In genomic region chr12:124115496-124115895, GRCh38 we compare ENCODE assay signal across 15 cellular contexts.
A peak's percentile ranks its signal among the peaks of the same experiment; 100 is the strongest.
DNase-seq lines count a peak whose midpoint lies in the region; ATAC-seq and TF ChIP-seq lines count a peak whose summit lies in the region.
"Had no signal": no experiment of that assay in that cellular context is flagged by ENCODE, and none has a peak within 500 bp of the region (broad histone marks: within the 10 kb centered on the region; RNA-seq: fewer than 3 reads in every experiment).

No MANE protein-coding gene starts in this region.

- H3K27ac ChIP-seq in H9 (ENCODE audit: insufficient read length, low read depth, low read length) (no peak overlapping the region), mesendoderm (ENCODE audit: low read depth, low read length) (no peak overlapping the region)
- H3K27ac ChIP-seq: BLaER1 treated with 17β-estradiol and CSF1 and Interleukin-3, amounts not matched to agents 10 nM and 100 nM; GM23248 had no signal

- H3K4me1 ChIP-seq in H9 (ENCODE audit: insufficient read depth, low read length) (peaks cover 7% of the 10 kb centered on the region; the same call in 1 of the 2 replicates), mesendoderm (ENCODE audit: control insufficient read depth, low read depth, low read length) (peaks cover under 1% of the 10 kb centered on the region)

- H2AK5ac ChIP-seq in H9 (ENCODE audit: insufficient read length, low read length) (no peak overlapping the region), mesendoderm (ENCODE audit: low read length) (no peak overlapping the region)

- H3K79me2 ChIP-seq in H9 (ENCODE audit: insufficient read depth, low read length) (no peaks in the 10 kb centered on the region), mesendoderm (ENCODE audit: control insufficient read depth, insufficient read depth, low read length) (no peaks in the 10 kb centered on the region)

- H3K4me3 Mint-ChIP-seq in H9 (no peak overlapping the region), WTC11 (no peak overlapping the region), neural crest cell (no peak overlapping the region), CD14-positive monocyte (no peak overlapping the region)
- no peak overlapping the region for H3K4me3 Mint-ChIP-seq in activated naive CD8-positive, alpha-beta T cell treated with anti-CD3 and anti-CD28 coated beads, Interleukin-2, amount 50 U/mL, for 24 hours
- H3K4me3 Mint-ChIP-seq: B cell; CD4-positive, CD25-positive, alpha-beta regulatory T cell had no signal

- POLR2A ChIA-PET in WTC11 (lab: Charles Lee), result no interaction called here

- CTCF ChIA-PET in WTC11 (lab: Charles Lee), result interaction anchor here (1.4 kb wide), 1 partner anchor 62 kb away, joined by 6 read pairs; no protein-coding TSS in a partner anchor

- no peak for DNase-seq in H9
- DNase-seq in WTC11 (ENCODE audit: low spot score), result no peak
- no peak for DNase-seq in mesendoderm
- no peak for DNase-seq in neural crest cell (ENCODE audit: low read depth, low spot score)
- no peak for DNase-seq in KG1 (lab: John Stamatoyannopoulos, UW)
- no peak for DNase-seq in activated naive CD8-positive, alpha-beta T cell treated with anti-CD3 and anti-CD28 coated beads, Interleukin-2, amount 50 U/mL, for 24 hours
- no peak for DNase-seq in CD14-positive monocyte (ENCODE audit: low spot score)
- DNase-seq: 8988T; CD4-positive, CD25-positive, alpha-beta regulatory T cell; CD8-positive, alpha-beta memory T cell; COR-L47; DMS 273 treated with DMSO at 0.1 percent for 48 hours; GM23248 had no signal

- H3K27me3 Mint-ChIP-seq in H9 (ENCODE audit: low read depth) (peaks cover 2% of the 10 kb centered on the region; the same call in 1 of the 2 replicates), WTC11 (ENCODE audit: low read depth) (no peaks in the 10 kb centered on the region), neural crest cell (ENCODE audit: low read depth) (no peaks in the 10 kb centered on the region), CD14-positive monocyte (ENCODE audit: low read depth in 3 of 3) (peaks cover 4 to 17% (median 5%) of the 10 kb centered on the region in 3 donors)
- peaks cover 2% of the 10 kb centered on the region for H3K27me3 Mint-ChIP-seq in activated naive CD8-positive, alpha-beta T cell treated with anti-CD3 and anti-CD28 coated beads, Interleukin-2, amount 50 U/mL, for 24 hours

- ATAC-seq in WTC11, result no peak
- no peak for ATAC-seq in activated naive CD8-positive, alpha-beta T cell treated with anti-CD3 and anti-CD28 coated beads, Interleukin-2, amount 50 U/mL, for 24 hours

- H3K4me1 Mint-ChIP-seq in H9 (peaks cover 32 to 34% of the 10 kb centered on the region in 2 experiments), WTC11 (peaks cover 44% of the 10 kb centered on the region), neural crest cell (peaks cover 31% of the 10 kb centered on the region), CD14-positive monocyte (no peaks in the 10 kb centered on the region)
- H3K4me1 Mint-ChIP-seq in activated naive CD8-positive, alpha-beta T cell treated with anti-CD3 and anti-CD28 coated beads, Interleukin-2, amount 50 U/mL, for 24 hours, result no peaks in the 10 kb centered on the region
- H3K4me1 Mint-ChIP-seq: B cell; CD4-positive, CD25-positive, alpha-beta regulatory T cell; CD8-positive, alpha-beta memory T cell had no signal

- H4K5ac ChIP-seq in H9 (ENCODE audit: insufficient read length, low read depth, low read length) (no peak overlapping the region), mesendoderm (ENCODE audit: low read length) (no peak overlapping the region)

- H3K9me3 Mint-ChIP-seq in H9 (peaks cover 4 to 9% of the 10 kb centered on the region in 2 experiments; a peak in 4 of 5 replicates), WTC11 (peaks cover 13% of the 10 kb centered on the region), neural crest cell (peaks cover 3% of the 10 kb centered on the region), CD14-positive monocyte (peaks cover 0 to 10% (median 4%) of the 10 kb centered on the region in 7 donors)
- H3K9me3 Mint-ChIP-seq in activated naive CD8-positive, alpha-beta T cell treated with anti-CD3 and anti-CD28 coated beads, Interleukin-2, amount 50 U/mL, for 24 hours, result no peaks in the 10 kb centered on the region
- H3K9me3 Mint-ChIP-seq: CD8-positive, alpha-beta memory T cell had no signal

- H3K23ac ChIP-seq in H9 (ENCODE audit: insufficient read length, low read depth, low read length), result no peak overlapping the region
- H3K23ac ChIP-seq in mesendoderm (ENCODE audit: low read length), result no peak overlapping the region

- H4K91ac ChIP-seq in H9 (ENCODE audit: insufficient read length, low read depth, low read length), result no peak overlapping the region

- H3K14ac ChIP-seq in H9 (ENCODE audit: insufficient read depth, low read length), result no peak overlapping the region

- no peak for TF ChIP-seq CTCF in H9 (conservative IDR thresholded peaks at IDR 0.05)
- TF ChIP-seq CTCF in WTC11 (IDR thresholded peaks at IDR 0.05), result no peak
- no peak for TF ChIP-seq CTCF in neural crest cell (conservative IDR thresholded peaks at IDR 0.05)
- no peak for TF ChIP-seq CTCF in CD14-positive monocyte (IDR thresholded peaks at IDR 0.05)

- H3K36me3 Mint-ChIP-seq in H9 (ENCODE audit: insufficient read depth in 1 of 3, low read depth in 3 of 3) (peaks cover 0 to 12% (median 8%) of the 10 kb centered on the region in 3 experiments; a peak in 6 of 7 replicates), WTC11 (peaks cover 11% of the 10 kb centered on the region), neural crest cell (ENCODE audit: low read depth) (peaks cover 3% of the 10 kb centered on the region), CD14-positive monocyte (no peaks in the 10 kb centered on the region)
- H3K36me3 Mint-ChIP-seq in activated naive CD8-positive, alpha-beta T cell treated with anti-CD3 and anti-CD28 coated beads, Interleukin-2, amount 50 U/mL, for 24 hours (ENCODE audit: low read depth), result no peaks in the 10 kb centered on the region
- H3K36me3 Mint-ChIP-seq: CD8-positive, alpha-beta memory T cell had no signal

- no peaks in the 10 kb centered on the region for H3K36me3 ChIP-seq in mesendoderm (ENCODE audit: control insufficient read depth, insufficient read depth, low read length)
- H3K36me3 ChIP-seq: BLaER1 treated with 17β-estradiol and CSF1 and Interleukin-3, amounts not matched to agents 10 nM and 100 nM had no signal

- H3K27ac Mint-ChIP-seq in H9 (peak overlapping the region in 2 of 3 experiments; percentile 39 to 91; a peak in 1 of 7 replicates), WTC11 (peak overlapping the region; percentile 91), neural crest cell (ENCODE audit: unreplicated experiment) (peak overlapping the region; percentile 50), CD14-positive monocyte (no peak overlapping the region)
- no peak overlapping the region for H3K27ac Mint-ChIP-seq in activated naive CD8-positive, alpha-beta T cell treated with anti-CD3 and anti-CD28 coated beads, Interleukin-2, amount 50 U/mL, for 24 hours
- H3K27ac Mint-ChIP-seq: B cell; CD4-positive, CD25-positive, alpha-beta regulatory T cell; CD8-positive, alpha-beta memory T cell had no signal

- no peak overlapping the region for H2BK5ac ChIP-seq in H9 (ENCODE audit: insufficient read length, low read length)
- H2BK5ac ChIP-seq in mesendoderm (ENCODE audit: low read length), result no peak overlapping the region

- H2BK15ac ChIP-seq in H9 (ENCODE audit: low read depth, low read length) (no peak overlapping the region), mesendoderm (replicated peaks; ENCODE audit: low read depth) (no peak overlapping the region)

- intact Hi-C loops in CD14-positive monocyte (cut with micrococcal nuclease), result no loop called here

- no peaks in the 10 kb centered on the region for H3K27me3 ChIP-seq in H9 (ENCODE audit: insufficient read depth, low read length)
- no peaks in the 10 kb centered on the region for H3K27me3 ChIP-seq in mesendoderm (ENCODE audit: insufficient read depth, low read length, poor library complexity)
- H3K27me3 ChIP-seq: BLaER1 treated with 17β-estradiol and CSF1 and Interleukin-3, amounts not matched to agents 10 nM and 100 nM had no signal

- no peak overlapping the region for H3K4ac ChIP-seq in H9 (ENCODE audit: low read depth, low read length)
- H3K4ac ChIP-seq in mesendoderm (ENCODE audit: low read depth, low read length), result peak overlapping the region; percentile 57

- H3K18ac ChIP-seq in H9 (ENCODE audit: insufficient read length, low read depth, low read length) (peak overlapping the region; percentile 63), mesendoderm (ENCODE audit: low read length) (no peak overlapping the region)

- no peak overlapping the region for H2BK120ac ChIP-seq in H9 (ENCODE audit: low read depth, low read length, poor library complexity, severe bottlenecking)
- H2BK120ac ChIP-seq in mesendoderm (ENCODE audit: low read depth, low read length), result no peak overlapping the region

- H3K23me2 ChIP-seq in H9 (ENCODE audit: insufficient read length, low read depth, low read length, poor library complexity, severe bottlenecking), result no peaks in the 10 kb centered on the region

- H3K4me2 ChIP-seq in H9 (ENCODE audit: insufficient read depth, insufficient read length, low read length) (no peak overlapping the region), mesendoderm (ENCODE audit: low read length) (no peak overlapping the region)
- H3K4me2 ChIP-seq: BLaER1 treated with 17β-estradiol and CSF1 and Interleukin-3, amounts not matched to agents 10 nM and 100 nM had no signal

- no peak overlapping the region for H3T11ph ChIP-seq in H9 (ENCODE audit: low read length)

- WGBS in H9 (ENCODE audit: extremely low coverage, insufficient read length, low lambda C conversion rate), result no CpG with 5 or more reads among the region's 11 CpGs
- WGBS in mesendoderm (ENCODE audit: extremely low coverage, insufficient coverage, low lambda C conversion rate), result no CpG with 5 or more reads among the region's 11 CpGs

- H3K9ac ChIP-seq in H9 (ENCODE audit: extremely low read depth, insufficient read length, low read length) (no peak overlapping the region), mesendoderm (ENCODE audit: low read length) (no peak overlapping the region)
- H3K9ac ChIP-seq: BLaER1 treated with 17β-estradiol and CSF1 and Interleukin-3, amounts not matched to agents 10 nM and 100 nM; GM23248 had no signal

- H2BK12ac ChIP-seq in H9 (ENCODE audit: insufficient read length, low read depth, low read length), result no peak overlapping the region

- H2BK20ac ChIP-seq in H9 (ENCODE audit: low read depth, low read length, poor library complexity, severe bottlenecking), result no peak overlapping the region

- H4K8ac ChIP-seq in H9 (replicated peaks; ENCODE audit: insufficient read length, low read depth, low read length), result no peak overlapping the region
- H4K8ac ChIP-seq in mesendoderm (ENCODE audit: low read depth, low read length), result no peak overlapping the region

- H3K79me1 ChIP-seq in H9 (ENCODE audit: insufficient read depth, low read depth, low read length, poor library complexity, severe bottlenecking) (no peaks in the 10 kb centered on the region), mesendoderm (ENCODE audit: low read length) (no peaks in the 10 kb centered on the region)

- no peak overlapping the region for H3K4me3 ChIP-seq in mesendoderm (ENCODE audit: low read length)
- H3K4me3 ChIP-seq: BLaER1 treated with 17β-estradiol and CSF1 and Interleukin-3, amounts not matched to agents 10 nM and 100 nM; GM23248 had no signal

- H4K20me1 ChIP-seq in H9 (ENCODE audit: control insufficient read depth, insufficient read depth, insufficient read length), result no peaks in the 10 kb centered on the region
- H4K20me1 ChIP-seq: BLaER1 treated with 17β-estradiol and CSF1 and Interleukin-3, amounts not matched to agents 10 nM and 100 nM had no signal

- H3K9me3 ChIP-seq in H9 (ENCODE audit: control insufficient read depth, low read depth, low read length), result peaks cover 5% of the 10 kb centered on the region

- H3K56ac ChIP-seq in H9 (ENCODE audit: insufficient read length, low read depth, low read length) (no peak overlapping the region), mesendoderm (ENCODE audit: low read length) (peak overlapping the region; percentile 54)

- H2AFZ ChIP-seq in H9 (ENCODE audit: low read length), result no peak overlapping the region
- H2AFZ ChIP-seq: GM23248 had no signal

Comparison
In these comparisons a context has a peak if more than half of its experiments do, and no peak if none do; other contexts are left out.
1. H3K27ac Mint-ChIP-seq: peak in H9 (2 of 3), WTC11 (single experiment) and neural crest cell (single experiment); none in activated naive CD8-positive, alpha-beta T cell treated with anti-CD3 and anti-CD28 coated beads, Interleukin-2, amount 50 U/mL, for 24 hours (single experiment) and CD14-positive monocyte (0 of 7).